In genomic region chr17:3641014-3641413, GRCh38 we compare ENCODE assay signal across 19 cellular contexts. TPM values are rescaled to one million over a fixed set of nuclear protein-coding genes. Genes with fewer than 3 reads are reported as not detected.
A peak's percentile ranks its signal among the peaks of the same experiment; 100 is the strongest.
DNase-seq lines count a peak whose midpoint lies in the region; ATAC-seq, FAIRE-seq and TF ChIP-seq lines count a peak whose summit lies in the region.
"Had no signal": no experiment of that assay in that cellular context is flagged by ENCODE, and none has a peak within 500 bp of the region (broad histone marks: within the 10 kb centered on the region; RNA-seq: fewer than 3 reads in every experiment).

No MANE protein-coding gene starts in this region.

- no peak overlapping the region for H3K4me3 Mint-ChIP-seq in activated T-cell treated with anti-CD3 and anti-CD28 coated beads, Interleukin-2, amount 50 U/mL, for 72 hours
- H3K4me3 Mint-ChIP-seq: activated naive CD4-positive, alpha-beta T cell treated with anti-CD3 and anti-CD28 coated beads for 36 hours; CD4-positive, alpha-beta memory T cell had no signal

- WGBS in pancreas, 2 donors = 46 to 57% methylated on average over 3 of the region's 3 CpGs

- H3K27ac ChIP-seq in HUES6 (ENCODE audit: low read depth, low read length) (peak overlapping the region; percentile 62; the same call in 1 of the 2 replicates), ascending aorta (peak overlapping the region; percentile 13 to 45), pancreas (peak overlapping the region; percentile 53 to 74 (median 56))
- H3K27ac ChIP-seq: foreskin keratinocyte had no signal

- TF ChIP-seq CTCF in ascending aorta (IDR thresholded peaks at IDR 0.05) (no peak), pancreas (IDR thresholded peaks at IDR 0.05) (no peak)

- H3K36me3 Mint-ChIP-seq in activated T-cell treated with anti-CD3 and anti-CD28 coated beads, Interleukin-2, amount 50 U/mL, for 72 hours (ENCODE audit: insufficient read depth in 2 of 2) = peaks cover 2% of the 10 kb centered on the region in 2 donors

- H3K4me1 ChIP-seq in HUES6 (ENCODE audit: control insufficient read depth, insufficient read depth, low read length) (peaks cover 12% of the 10 kb centered on the region), ascending aorta (peaks cover 5 to 10% of the 10 kb centered on the region in 2 donors), pancreas (peaks cover 7 to 22% (median 9%) of the 10 kb centered on the region in 3 donors)
- H3K4me1 ChIP-seq: foreskin keratinocyte had no signal

- intact Hi-C loops in ascending aorta (cut with DNase I) (no loop called here), pancreas (cut with DNase I) (loop anchor here in 1 of 3 donors (10.0 kb wide), 1 partner anchor 596 kb away; no protein-coding TSS in a partner anchor)

- DNase-seq in activated T-cell treated with anti-CD3 and anti-CD28 coated beads, Interleukin-2, amount 50 U/mL, for 72 hours = no peak
- DNase-seq in activated T-cell treated with anti-CD3 and anti-CD28 coated beads for 4 hours = no peak
- no peak for DNase-seq in ascending aorta (ENCODE audit: low spot score in 2 of 2)
- DNase-seq in pancreas = no peak
- no peak for DNase-seq in dermis blood vessel endothelial cell
- DNase-seq: activated CD4-positive, alpha-beta T cell treated with anti-CD3 and anti-CD28 coated beads, Interleukin-2, amount 50 U/mL, for 1 hour; activated naive CD4-positive, alpha-beta T cell treated with anti-CD3 and anti-CD28 coated beads for 36 hours; CD4-positive, alpha-beta memory T cell; DMS 273 treated with DMSO at 0.1 percent for 48 hours; effector CD8-positive, alpha-beta T cell; foreskin keratinocyte; hypothalamus; NCI-H446; SHP77 had no signal

- peak overlapping the region; percentile 82 for H3K27ac Mint-ChIP-seq in activated T-cell treated with anti-CD3 and anti-CD28 coated beads, Interleukin-2, amount 50 U/mL, for 72 hours

- H3K4me3 ChIP-seq in HUES6 (ENCODE audit: low read depth, low read length) = no peak overlapping the region
- H3K4me3 ChIP-seq in ascending aorta = no peak overlapping the region
- H3K4me3 ChIP-seq in pancreas = no peak overlapping the region

- H3K27me3 Mint-ChIP-seq in activated T-cell treated with anti-CD3 and anti-CD28 coated beads, Interleukin-2, amount 50 U/mL, for 72 hours (ENCODE audit: low read depth) = no peaks in the 10 kb centered on the region
- H3K27me3 Mint-ChIP-seq: CD4-positive, alpha-beta memory T cell had no signal

- H3K36me3 ChIP-seq in HUES6 (ENCODE audit: control insufficient read depth, insufficient read depth, low read length) (peaks cover 27% of the 10 kb centered on the region), ascending aorta (peaks cover 12 to 16% of the 10 kb centered on the region in 2 donors), pancreas (no peaks in the 10 kb centered on the region)

- no peak overlapping the region for H3K9ac ChIP-seq in HUES6 (ENCODE audit: low read length)

- ATAC-seq in activated T-cell treated with anti-CD3 and anti-CD28 coated beads, Interleukin-2, amount 50 U/mL, for 72 hours (replicated peaks in 1 of 2) = no peak
- ATAC-seq in pancreas (no peak), HG02870 (IDR thresholded peaks at IDR 0.05; ENCODE audit: unreplicated experiment) (no peak), GM18858 (IDR thresholded peaks at IDR 0.05; ENCODE audit: unreplicated experiment) (no peak)
- ATAC-seq: foreskin keratinocyte had no signal

- no peaks in the 10 kb centered on the region for H3K9me3 Mint-ChIP-seq in activated T-cell treated with anti-CD3 and anti-CD28 coated beads, Interleukin-2, amount 50 U/mL, for 72 hours
- H3K9me3 Mint-ChIP-seq: activated naive CD4-positive, alpha-beta T cell treated with anti-CD3 and anti-CD28 coated beads for 36 hours; CD4-positive, alpha-beta memory T cell had no signal

- H3K9me3 ChIP-seq in HUES6 (ENCODE audit: control insufficient read depth, insufficient read depth, low read depth, low read length) (no peaks in the 10 kb centered on the region), ascending aorta (no peaks in the 10 kb centered on the region), pancreas (no peaks in the 10 kb centered on the region)

- H3K27me3 ChIP-seq in HUES6 (ENCODE audit: control insufficient read depth, insufficient read depth, low read length) = no peaks in the 10 kb centered on the region
- no peaks in the 10 kb centered on the region for H3K27me3 ChIP-seq in ascending aorta
- no peaks in the 10 kb centered on the region for H3K27me3 ChIP-seq in pancreas
- H3K27me3 ChIP-seq: foreskin keratinocyte had no signal

- no peak for FAIRE-seq in pancreas (lab: Jason Lieb, UNC)
- FAIRE-seq: H54, urothelium cell line had no signal

- H3K4me1 Mint-ChIP-seq in activated T-cell treated with anti-CD3 and anti-CD28 coated beads, Interleukin-2, amount 50 U/mL, for 72 hours (ENCODE audit: low read depth) = peaks cover 66% of the 10 kb centered on the region

RNA-seq across cellular contexts. Expression of gene CTNS, which starts 4.5 kb away (rescaled TPM):
- total RNA-seq in activated T-cell treated with anti-CD3 and anti-CD28 coated beads, Interleukin-2, amount 50 U/mL, for 72 hours = 10 to 100 TPM; 10.5 to 12.1 TPM
- total RNA-seq in ascending aorta (16.7 TPM), pancreas (10 to 100 TPM in 5 of 6 donors, 1 to 10 TPM in 1; 9.0 to 14.2 (median 12.4) TPM), dermis blood vessel endothelial cell (28.2 and 37.8 TPM in 2 replicates)
- 10 to 100 TPM; 12.6 to 14.0 TPM for polyA plus RNA-seq in pancreas

RNA-seq across cellular contexts. Expression of gene SHPK, which starts 5.0 kb away (rescaled TPM):
- total RNA-seq in activated T-cell treated with anti-CD3 and anti-CD28 coated beads, Interleukin-2, amount 50 U/mL, for 72 hours = 1 to 10 TPM; 9.2 to 9.4 TPM
- total RNA-seq in ascending aorta (0.32 TPM), pancreas (1 to 10 TPM; 8.0 to 9.8 (median 8.8) TPM), dermis blood vessel endothelial cell (21.8 and 29.0 TPM in 2 replicates)
- polyA plus RNA-seq in pancreas = 10 to 100 TPM in 1 of 2 donors, 1 to 10 TPM in 1; 7.4 to 10.5 TPM

RNA-seq across cellular contexts. Expression of gene TAX1BP3, which starts 27.4 kb away (rescaled TPM):
- total RNA-seq in activated T-cell treated with anti-CD3 and anti-CD28 coated beads, Interleukin-2, amount 50 U/mL, for 72 hours = 10 to 100 TPM; 10.6 to 12.3 TPM
- 165 TPM for total RNA-seq in ascending aorta
- total RNA-seq in pancreas = 10 to 100 TPM; 31.4 to 80.6 (median 36.5) TPM
- 10 to 100 TPM; 58.4 to 62.7 TPM for polyA plus RNA-seq in pancreas
- total RNA-seq in dermis blood vessel endothelial cell = 224 and 238 TPM in 2 replicates

RNA-seq across cellular contexts. Expression of gene EMC6, which starts 27.6 kb away (rescaled TPM):
- 10 to 100 TPM; 44.0 to 45.0 TPM for total RNA-seq in activated T-cell treated with anti-CD3 and anti-CD28 coated beads, Interleukin-2, amount 50 U/mL, for 72 hours
- total RNA-seq in ascending aorta = 75.0 TPM
- total RNA-seq in pancreas = 10 to 100 TPM; 12.1 to 19.7 (median 14.4) TPM
- 10 to 100 TPM; 30.9 to 34.6 TPM for polyA plus RNA-seq in pancreas
- 11.4 and 14.6 TPM in 2 replicates for total RNA-seq in dermis blood vessel endothelial cell

RNA-seq across cellular contexts. Expression of gene TRPV1, which starts 31.8 kb away (rescaled TPM):
- 1 to 10 TPM; 4.1 to 5.1 TPM for total RNA-seq in activated T-cell treated with anti-CD3 and anti-CD28 coated beads, Interleukin-2, amount 50 U/mL, for 72 hours
- total RNA-seq in ascending aorta (15.9 TPM), pancreas (1 to 10 TPM; 1.6 to 4.0 (median 3.1) TPM), dermis blood vessel endothelial cell (0.84 and 1.5 TPM in 2 replicates)
- polyA plus RNA-seq in pancreas = 10 to 100 TPM in 1 of 2 donors, 1 to 10 TPM in 1; 8.1 to 10.2 TPM
